8 cellular contexts compared by ENCODE assay signal in genomic region chr19:9324584-9324962, GRCh38. TPM values are rescaled to one million over a fixed set of nuclear protein-coding genes. Genes with fewer than 3 reads are reported as not detected.
A peak's percentile ranks its signal among the peaks of the same experiment; 100 is the strongest.
DNase-seq lines count a peak whose midpoint lies in the region; ATAC-seq and TF ChIP-seq lines count a peak whose summit lies in the region.

No MANE protein-coding gene starts in this region.

- peak overlapping the region; percentile 72 for H3K27ac ChIP-seq in KOPT-K1 (ENCODE audit: low read depth, low read length, poor library complexity, severe bottlenecking)

- no peak for ATAC-seq in naive B cell (ENCODE audit: low read depth in 2 of 2)
- no peak for ATAC-seq in GM18858 (IDR thresholded peaks at IDR 0.05; ENCODE audit: unreplicated experiment)

- peaks cover 22% of the 10 kb centered on the region; the same call in 1 of the 2 replicates for H3K36me3 ChIP-seq in KOPT-K1 (ENCODE audit: insufficient read depth, low read length)

- peak overlapping the region; percentile 89 to 99 (median 97) for H3K4me3 Mint-ChIP-seq in naive B cell

- peak overlapping the region; percentile 98 for H3K4me3 ChIP-seq in AG09309 (ENCODE audit: control insufficient read depth, low read depth, low read length)

- peaks cover 5 to 30% (median 20%) of the 10 kb centered on the region in 3 donors for H3K4me1 Mint-ChIP-seq in naive B cell

- peaks cover 0 to 66% (median 49%) of the 10 kb centered on the region in 7 donors for H3K9me3 Mint-ChIP-seq in naive B cell

- peaks cover 54% of the 10 kb centered on the region for H3K9me3 ChIP-seq in KOPT-K1 (ENCODE audit: insufficient read depth, low read length, poor library complexity, severe bottlenecking)

- peaks cover 0 to under 1% (median 0%) of the 10 kb centered on the region in 3 donors for H3K27me3 Mint-ChIP-seq in naive B cell

- peak overlapping the region; percentile 61 to 96 (median 90) for H3K27ac Mint-ChIP-seq in naive B cell

- peaks cover 6 to 15% of the 10 kb centered on the region in 2 donors for H3K36me3 Mint-ChIP-seq in naive B cell

- no peak for TF ChIP-seq CTCF in AG09309 (IDR thresholded peaks at IDR 0.05; ENCODE audit: control insufficient read depth, insufficient read depth, low read depth, low read length, missing control alignments)

- no peak for DNase-seq in AG09309 (ENCODE audit: low read depth)
- DNase-seq in cerebellum (ENCODE audit: low spot score): peak; percentile 6
- no peak for DNase-seq in naive B cell
- no peak for DNase-seq in retina
- DNase-seq in NCI-H510A treated with DMSO at 0.1 percent for 48 hours (lab: John Stamatoyannopoulos, UW): no peak
- no peak for DNase-seq in ureter (ENCODE audit: low spot score)

RNA-seq across cellular contexts. Expression of gene ZNF559, which starts 0.6 kb away (rescaled TPM):
- 73.1 TPM for total RNA-seq in cerebellum
- polyA plus RNA-seq in naive B cell (ENCODE audit: low read depth in 6 of 6): 10 to 100 TPM; 40.6 to 62.3 (median 46.7) TPM
- total RNA-seq in ureter: 43.8 TPM

RNA-seq across cellular contexts. Expression of gene ZNF699, which starts 14.9 kb away (rescaled TPM):
- total RNA-seq in cerebellum: 13.8 TPM
- polyA plus RNA-seq in naive B cell (ENCODE audit: low read depth in 6 of 6): 10 to 100 TPM in 4 of 6 donors, 1 to 10 TPM in 2; 5.2 to 37.3 (median 11.3) TPM
- total RNA-seq in ureter: 8.9 TPM

RNA-seq across cellular contexts. Expression of gene ZNF177, which starts 38.2 kb away (rescaled TPM):
- 12.6 TPM for total RNA-seq in cerebellum
- 1 to 10 TPM in 5 of 6 donors, not detected in 1; 1.1 to 4.9 (median 1.4) TPM for polyA plus RNA-seq in naive B cell (ENCODE audit: low read depth in 6 of 6)
- total RNA-seq in ureter: 3.7 TPM
